ENCODE assay signal across 19 cellular contexts in the genomic region with DNA sequence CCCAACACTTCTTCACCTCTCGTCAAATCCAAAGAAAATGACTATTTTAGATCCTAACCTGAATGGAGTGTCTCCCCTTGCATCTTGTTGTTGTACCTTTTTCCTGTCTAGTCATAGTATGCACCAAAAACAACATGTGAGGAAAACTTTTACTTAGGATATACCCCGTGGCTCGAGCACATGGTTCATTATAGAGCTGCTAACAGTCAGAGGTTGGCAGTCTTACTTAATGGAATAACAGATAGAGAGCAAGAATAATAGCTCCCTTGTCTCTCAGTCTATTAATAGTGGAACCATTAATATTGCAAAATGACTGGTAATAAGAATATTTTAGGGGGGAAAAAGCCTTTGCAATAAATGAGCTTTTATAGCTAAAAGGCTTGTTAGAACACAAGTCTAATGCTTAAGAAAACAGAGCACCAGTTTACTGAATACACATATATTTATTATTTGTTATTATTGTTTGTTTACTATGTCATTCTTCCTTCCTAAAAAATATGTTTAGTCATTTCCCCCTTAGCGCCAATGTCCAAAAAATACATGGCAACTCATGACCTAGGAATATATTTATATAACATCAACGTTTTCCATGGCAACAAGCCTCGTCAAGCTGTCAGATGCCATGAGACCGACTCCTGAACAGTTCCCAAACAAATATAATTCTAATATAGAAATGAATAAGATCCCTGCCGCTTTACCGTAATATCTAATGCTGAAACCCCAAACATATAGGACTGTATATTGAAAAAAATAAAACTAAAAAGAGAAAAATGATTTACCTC.
A peak's percentile ranks its signal among the peaks of the same experiment; 100 is the strongest.
DNase-seq lines count a peak whose midpoint lies in the region; ATAC-seq, FAIRE-seq and TF ChIP-seq lines count a peak whose summit lies in the region.
"Had no signal": no experiment of that assay in that cellular context is flagged by ENCODE, and none has a peak within 500 bp of the region (broad histone marks: within the 10 kb centered on the region; RNA-seq: fewer than 3 reads in every experiment).

No MANE protein-coding gene starts in this region.

- H3K9ac ChIP-seq in H1 (replicated peaks in 1 of 4; ENCODE audit: extremely low read depth in 1 of 4, low read depth in 3 of 4, low read length in 3 of 4): no peak overlapping the region

- TF ChIP-seq EP300 in H1 (IDR thresholded peaks at IDR 0.05; ENCODE audit: borderline replicate concordance in 1 of 2, low read depth in 2 of 2, low read length in 2 of 2): no peak

- no peak for TF ChIP-seq POLR2A in H1 (IDR thresholded peaks at IDR 0.05; ENCODE audit: control extremely low read depth in 1 of 2, low read depth in 2 of 2, low read length in 2 of 2)
- TF ChIP-seq POLR2A in right lobe of liver (IDR thresholded peaks at IDR 0.05): no peak

- H3K23me2 ChIP-seq in H1 (ENCODE audit: low read depth, low read length): no peaks in the 10 kb centered on the region

- no peak overlapping the region for H3K4me2 ChIP-seq in H1 (ENCODE audit: insufficient read depth in 1 of 2, low read depth in 2 of 2, low read length in 2 of 2)
- H3K4me2 ChIP-seq: GM23338 had no signal

- H3K4me3 ChIP-seq in ascending aorta: no peak overlapping the region
- H3K4me3 ChIP-seq in H1 (ENCODE audit: extremely low read depth in 1 of 4, insufficient read depth in 2 of 4, low read depth in 3 of 4, low read length in 4 of 4): no peak overlapping the region
- no peak overlapping the region for H3K4me3 ChIP-seq in retinal pigment epithelial cell (ENCODE audit: low read length)
- H3K4me3 ChIP-seq in right lobe of liver: no peak overlapping the region
- H3K4me3 ChIP-seq: GM23338 had no signal

- CTCF ChIA-PET in H1 (lab: Charles Lee; ENCODE audit: partially characterized antibody): interaction anchor here (0.7 to 1.3 kb wide), 3 partner anchors 9 to 19 kb away, joined by 3 to 7 read pairs (median 4); no protein-coding TSS in a partner anchor

- no peaks in the 10 kb centered on the region for H4K20me1 ChIP-seq in H1 (replicated peaks in 1 of 2; ENCODE audit: control insufficient read depth in 1 of 2, insufficient read depth in 2 of 2, low read length in 2 of 2)

- 0 out of 2 replicates have a peak overlapping the region, but pooled peaks have one; percentile 38 for H2AFZ ChIP-seq in H1 (ENCODE audit: low read length)
- H2AFZ ChIP-seq: GM23338 had no signal

- TF ChIP-seq RAD21 in H1 (IDR thresholded peaks at IDR 0.05 in 1 of 2, conservative IDR thresholded peaks at IDR 0.05 in 1 of 2; ENCODE audit: low read depth in 2 of 2, low read length in 2 of 2): no peak

- no peak overlapping the region for H4K5ac ChIP-seq in H1 (ENCODE audit: insufficient read length, low read depth, low read length)

- H4K8ac ChIP-seq in H1 (ENCODE audit: extremely low read depth, insufficient read depth, low read length): no peak overlapping the region

- no peak for FAIRE-seq in H1 (lab: Jason Lieb, UNC)
- no peak for FAIRE-seq in urothelium cell line (lab: Jason Lieb, UNC)
- FAIRE-seq: A204.1, D721Med had no signal

- no peak overlapping the region for H3K14ac ChIP-seq in H1 (ENCODE audit: insufficient read length)

- no peaks in the 10 kb centered on the region for H3K9me3 ChIP-seq in ascending aorta
- H3K9me3 ChIP-seq in H1 (ENCODE audit: insufficient read depth in 2 of 2, low read depth in 1 of 2, low read length in 1 of 2): no peaks in the 10 kb centered on the region
- no peaks in the 10 kb centered on the region for H3K9me3 ChIP-seq in right lobe of liver
- H3K9me3 ChIP-seq: BE2C, Caco-2 had no signal

- H4K91ac ChIP-seq in H1 (replicated peaks; ENCODE audit: insufficient read length, low read length): no peak overlapping the region

- no peak overlapping the region for H2AK5ac ChIP-seq in H1 (ENCODE audit: low read depth, low read length)

- no peak overlapping the region for H3K56ac ChIP-seq in H1 (replicated peaks; ENCODE audit: insufficient read length, low read depth, low read length)

- H2BK12ac ChIP-seq in H1 (ENCODE audit: low read depth, low read length): no peak overlapping the region

- no peak overlapping the region for H3K23ac ChIP-seq in H1 (ENCODE audit: insufficient read length)

- TF ChIP-seq CTCF in ascending aorta (IDR thresholded peaks at IDR 0.05): no peak
- no peak for TF ChIP-seq CTCF in H1 (IDR thresholded peaks at IDR 0.05; ENCODE audit: control extremely low read depth in 1 of 3, insufficient read depth in 1 of 3, low read depth in 1 of 3, low read length in 3 of 3)
- TF ChIP-seq CTCF in retinal pigment epithelial cell (conservative IDR thresholded peaks at IDR 0.05; ENCODE audit: low read depth, low read length): no peak
- TF ChIP-seq CTCF in right lobe of liver (IDR thresholded peaks at IDR 0.05): no peak

- no peak for ATAC-seq in right lobe of liver
- ATAC-seq: GM23338 had no signal

- no peaks in the 10 kb centered on the region for H3K79me1 ChIP-seq in H1 (ENCODE audit: low read depth, low read length)

- H3K27me3 ChIP-seq in ascending aorta (no peaks in the 10 kb centered on the region), H1 (replicated peaks in 1 of 4; ENCODE audit: control insufficient read depth in 3 of 4, extremely low read depth in 1 of 4, insufficient read depth in 3 of 4, low read length in 3 of 4) (no peaks in the 10 kb centered on the region), right lobe of liver (no peaks in the 10 kb centered on the region)
- H3K27me3 ChIP-seq: BE2C had no signal

- peaks cover 0 to 35% of the 10 kb centered on the region in 2 donors for H3K4me1 ChIP-seq in ascending aorta
- no peaks in the 10 kb centered on the region for H3K4me1 ChIP-seq in H1 (replicated peaks in 1 of 4; ENCODE audit: control insufficient read depth in 3 of 4, insufficient read depth in 4 of 4, low read length in 3 of 4)
- H3K4me1 ChIP-seq in right lobe of liver: no peaks in the 10 kb centered on the region
- H3K4me1 ChIP-seq: BE2C, Caco-2 had no signal

- no peaks in the 10 kb centered on the region for H3K36me3 ChIP-seq in ascending aorta
- no peaks in the 10 kb centered on the region for H3K36me3 ChIP-seq in H1 (ENCODE audit: control insufficient read depth in 2 of 4, insufficient read depth in 4 of 4, low read length in 3 of 4)
- H3K36me3 ChIP-seq in right lobe of liver: no peaks in the 10 kb centered on the region
- H3K36me3 ChIP-seq: BE2C had no signal

- no peak overlapping the region for H2BK20ac ChIP-seq in H1 (ENCODE audit: low read length)

- DNase-seq in ascending aorta (ENCODE audit: low spot score in 2 of 2) (peak in 1 of 2 donors; percentile 73), H1 (ENCODE audit: low read depth in 1 of 2, low spot score in 2 of 2) (no peak), retinal pigment epithelial cell (ENCODE audit: low read depth) (peak; percentile 4), activated T-cell treated with anti-CD3 and anti-CD28 coated beads for 4 hours (no peak), right lobe of liver (no peak), NCI-H1105 treated with DMSO at 0.1 percent for 48 hours (lab: John Stamatoyannopoulos, UW) (no peak), urothelium cell line (ENCODE audit: low spot score) (no peak)
- DNase-seq: ACHN; BE2C; C1 segment of cervical spinal cord; Caco-2; CD4-positive, CD25-positive, alpha-beta regulatory T cell; CD8-positive, alpha-beta memory T cell; DMS79 treated with DMSO at 0.1 percent for 48 hours; GF-D8; H9 had no signal

- H2BK120ac ChIP-seq in H1 (replicated peaks; ENCODE audit: low read depth, low read length): no peak overlapping the region

- H2BK5ac ChIP-seq in H1 (ENCODE audit: low read depth, low read length): no peak overlapping the region

- H3K27ac ChIP-seq in ascending aorta (peak overlapping the region; percentile 85 to 87), H1 (ENCODE audit: low read depth, low read length) (no peak overlapping the region), right lobe of liver (no peak overlapping the region)

- intact Hi-C loops in ascending aorta (cut with DNase I): loop anchor here (2.0 to 5.0 kb wide), 2 partner anchors 62 to 570 kb away; no protein-coding TSS in a partner anchor
- intact Hi-C loops in right lobe of liver (cut with DNase I): no loop called here

- H3K4ac ChIP-seq in H1 (replicated peaks; ENCODE audit: insufficient read length, low read depth, low read length): no peak overlapping the region

- WGBS in H1 (ENCODE audit: extremely low coverage in 1 of 2, insufficient coverage in 1 of 2, insufficient read length in 1 of 2, insufficient replicate concordance in 2 of 2, low coverage in 1 of 2, low lambda C conversion rate in 2 of 2, missing lambda C conversion rate in 1 of 2), 2 experiments: 92 to 100% methylated on average over 1 to 9 of the region's 9 CpGs
- 82% methylated on average over 9 of the region's 9 CpGs for WGBS in right lobe of liver (ENCODE audit: insufficient coverage, low coverage, low lambda C conversion rate, missing lambda C conversion rate)

- no peak overlapping the region for H2BK15ac ChIP-seq in H1 (ENCODE audit: low read length)

- no peak overlapping the region for H3K18ac ChIP-seq in H1 (ENCODE audit: extremely low read depth, low read length)

- no peaks in the 10 kb centered on the region for H3K79me2 ChIP-seq in H1 (ENCODE audit: control insufficient read depth in 1 of 2, insufficient read depth in 2 of 2, low read length in 2 of 2)

- POLR2A ChIA-PET in H1 (lab: Charles Lee; ENCODE audit: partially characterized antibody): no interaction called here

TF ChIP-seq in H1, 55 proteins besides CTCF, POLR2A, EP300 and RAD21 (continues in another document):
- no peak for TF ChIP-seq PHF8 (conservative IDR thresholded peaks at IDR 0.05; ENCODE audit: low read depth, low read length)
- no peak for TF ChIP-seq NANOG (IDR thresholded peaks at IDR 0.05; ENCODE audit: insufficient read depth, low read depth, low read length, poor library complexity, severe bottlenecking)
- no peak for TF ChIP-seq TEAD4 (IDR thresholded peaks at IDR 0.05; ENCODE audit: low read depth, low read length)
- TF ChIP-seq GTF2F1 (IDR thresholded peaks at IDR 0.05; ENCODE audit: borderline replicate concordance, low read depth, low read length): no peak
- no peak for TF ChIP-seq ZNF274 (IDR thresholded peaks at IDR 0.05; ENCODE audit: borderline replicate concordance, extremely low read depth, low read length)
- TF ChIP-seq HDAC6 (IDR thresholded peaks at IDR 0.05; ENCODE audit: low read depth, low read length): no peak
- TF ChIP-seq BCL11A (IDR thresholded peaks at IDR 0.05; ENCODE audit: low read depth in 2 of 2, low read length in 2 of 2): no peak
- no peak for TF ChIP-seq CBX8 (IDR thresholded peaks at IDR 0.05; ENCODE audit: borderline replicate concordance, low read depth, low read length)
- no peak for TF ChIP-seq CHD2 (IDR thresholded peaks at IDR 0.05; ENCODE audit: low read length)
- TF ChIP-seq RFX5 (IDR thresholded peaks at IDR 0.05; ENCODE audit: borderline replicate concordance, low read depth, low read length): no peak
- no peak for TF ChIP-seq ASH2L (IDR thresholded peaks at IDR 0.05; ENCODE audit: low read length)
- no peak for TF ChIP-seq RNF2 (IDR thresholded peaks at IDR 0.05; ENCODE audit: borderline replicate concordance, low read depth, low read length, missing control alignments, poor library complexity, severe bottlenecking)
- TF ChIP-seq SP4 (IDR thresholded peaks at IDR 0.05; ENCODE audit: low read length): no peak
- no peak for TF ChIP-seq CHD1 (IDR thresholded peaks at IDR 0.05; ENCODE audit: low read depth, low read length)
- no peak for TF ChIP-seq JUND (IDR thresholded peaks at IDR 0.05; ENCODE audit: low read length)

Comparison
In these comparisons a context has a peak if more than half of its experiments do, and no peak if none do; other contexts are left out.
1. H3K27ac ChIP-seq: peak in ascending aorta (2 of 2); none in H1 (single experiment) and right lobe of liver (0 of 3).